1 cellular context compared by ENCODE assay signal in the genomic region with DNA sequence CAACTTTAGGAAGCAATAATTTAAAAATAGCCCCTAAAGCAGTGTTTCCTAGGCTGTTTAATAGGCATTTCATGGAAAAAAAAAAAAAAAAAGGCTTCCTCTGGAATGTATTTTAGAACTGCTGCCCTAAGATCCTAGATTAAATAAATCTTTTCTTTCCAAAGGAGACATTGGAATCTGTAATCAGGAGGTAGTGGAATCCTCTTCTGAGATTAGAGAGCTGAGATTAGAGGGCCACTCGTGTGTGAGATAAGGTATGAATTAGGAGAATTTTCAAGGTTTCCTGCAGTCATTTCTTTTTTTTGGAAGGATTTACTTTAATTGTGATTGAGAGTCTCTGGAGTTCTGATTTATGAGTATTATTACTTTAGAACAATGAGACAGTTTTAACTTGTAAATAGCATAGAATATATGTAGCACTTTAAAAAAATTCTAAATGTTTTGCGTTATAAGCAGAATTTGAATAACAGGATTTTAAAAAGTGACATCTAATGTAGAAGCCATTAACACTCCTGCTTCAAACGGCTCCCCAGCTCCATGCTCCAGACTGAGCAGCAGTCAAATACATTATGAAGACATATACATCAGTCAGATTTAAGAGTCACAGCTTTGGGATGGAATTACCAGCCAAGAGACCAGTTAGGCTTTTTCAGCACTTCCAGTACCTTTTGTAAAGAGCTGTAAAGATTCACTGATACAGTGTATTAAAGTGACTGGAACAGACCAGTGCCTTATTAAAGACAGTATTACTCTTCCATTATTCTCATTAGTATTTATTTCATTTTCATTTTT.
TF ChIP-seq lines count a peak whose summit lies in the region.

No MANE protein-coding gene starts in this region.

TF ChIP-seq in GM12878, 131 proteins besides CTCF, POLR2A, EP300 and RAD21:
- TF ChIP-seq MEF2A (IDR thresholded peaks at IDR 0.05; ENCODE audit: insufficient read depth, low read depth, low read length) (no peak), BACH1 (IDR thresholded peaks at IDR 0.05; ENCODE audit: borderline replicate concordance) (no peak), ZNF274 (IDR thresholded peaks at IDR 0.05; ENCODE audit: insufficient read depth, insufficient read length) (no peak), NFYA (IDR thresholded peaks at IDR 0.05; ENCODE audit: borderline replicate concordance, low read depth, low read length) (no peak), SIX5 (IDR thresholded peaks at IDR 0.05; ENCODE audit: low read depth, low read length, severe bottlenecking) (no peak), CBX5 (IDR thresholded peaks at IDR 0.05; ENCODE audit: low read depth) (no peak)
- TF ChIP-seq, protein P1, sequence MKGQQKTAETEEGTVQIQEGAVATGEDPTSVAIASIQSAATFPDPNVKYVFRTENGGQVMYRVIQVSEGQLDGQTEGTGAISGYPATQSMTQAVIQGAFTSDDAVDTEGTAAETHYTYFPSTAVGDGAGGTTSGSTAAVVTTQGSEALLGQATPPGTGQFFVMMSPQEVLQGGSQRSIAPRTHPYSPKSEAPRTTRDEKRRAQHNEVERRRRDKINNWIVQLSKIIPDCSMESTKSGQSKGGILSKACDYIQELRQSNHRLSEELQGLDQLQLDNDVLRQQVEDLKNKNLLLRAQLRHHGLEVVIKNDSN (IDR thresholded peaks at IDR 0.05; ENCODE audit: borderline replicate concordance, extremely low read length, insufficient read depth, low read depth, low read length): no peak
- TF ChIP-seq, protein P2, sequence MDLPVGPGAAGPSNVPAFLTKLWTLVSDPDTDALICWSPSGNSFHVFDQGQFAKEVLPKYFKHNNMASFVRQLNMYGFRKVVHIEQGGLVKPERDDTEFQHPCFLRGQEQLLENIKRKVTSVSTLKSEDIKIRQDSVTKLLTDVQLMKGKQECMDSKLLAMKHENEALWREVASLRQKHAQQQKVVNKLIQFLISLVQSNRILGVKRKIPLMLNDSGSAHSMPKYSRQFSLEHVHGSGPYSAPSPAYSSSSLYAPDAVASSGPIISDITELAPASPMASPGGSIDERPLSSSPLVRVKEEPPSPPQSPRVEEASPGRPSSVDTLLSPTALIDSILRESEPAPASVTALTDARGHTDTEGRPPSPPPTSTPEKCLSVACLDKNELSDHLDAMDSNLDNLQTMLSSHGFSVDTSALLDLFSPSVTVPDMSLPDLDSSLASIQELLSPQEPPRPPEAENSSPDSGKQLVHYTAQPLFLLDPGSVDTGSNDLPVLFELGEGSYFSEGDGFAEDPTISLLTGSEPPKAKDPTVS (IDR thresholded peaks at IDR 0.05; ENCODE audit: low read depth, low read length): no peak
